1 cellular context compared by ENCODE assay signal in the genomic region with DNA sequence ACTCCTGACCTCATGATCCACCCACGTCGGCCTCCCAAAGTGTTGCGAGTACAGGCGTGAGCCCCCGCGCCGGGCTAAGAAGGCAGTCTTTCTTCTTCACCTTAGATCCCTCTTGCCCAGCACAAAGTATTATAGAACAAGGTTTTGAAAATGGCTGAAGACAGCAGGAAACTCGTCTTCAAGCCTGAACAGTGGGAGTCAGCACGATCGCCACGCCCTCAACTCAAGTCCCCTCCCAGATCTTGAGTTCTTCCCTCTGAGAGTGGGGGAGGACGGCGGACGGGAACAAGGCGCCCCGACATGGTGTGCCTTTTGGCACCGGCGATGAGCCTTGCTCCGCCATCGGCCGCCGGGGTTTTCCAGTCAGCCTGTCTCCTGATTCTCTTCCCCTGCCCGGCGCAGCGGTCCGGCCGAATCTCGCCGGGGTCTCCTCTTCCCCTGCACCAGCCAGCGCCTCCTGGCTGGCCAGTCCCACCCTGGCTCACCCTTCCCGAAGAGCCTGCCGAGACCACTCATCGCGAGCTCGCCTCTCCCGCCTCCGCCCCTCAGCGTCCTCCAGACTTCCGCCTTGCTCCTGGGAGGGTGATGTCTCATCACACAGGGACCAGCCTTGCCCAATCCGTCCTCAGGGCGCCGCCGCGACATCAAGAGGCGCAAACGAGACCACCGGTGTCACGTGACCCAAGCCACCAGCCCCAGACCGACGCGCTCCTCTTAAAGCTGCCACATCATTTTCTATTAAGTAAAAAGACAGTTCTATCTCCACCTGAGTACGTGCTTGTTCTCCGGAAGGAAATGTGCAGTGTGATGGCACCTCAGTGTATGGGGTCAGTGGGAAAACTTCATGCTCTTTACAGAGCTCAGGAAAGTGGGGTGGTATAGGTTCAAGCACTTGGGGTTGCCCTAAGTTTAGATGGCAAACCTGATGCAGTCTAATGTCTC.
TF ChIP-seq lines count a peak whose summit lies in the region.

A gene with protein sequence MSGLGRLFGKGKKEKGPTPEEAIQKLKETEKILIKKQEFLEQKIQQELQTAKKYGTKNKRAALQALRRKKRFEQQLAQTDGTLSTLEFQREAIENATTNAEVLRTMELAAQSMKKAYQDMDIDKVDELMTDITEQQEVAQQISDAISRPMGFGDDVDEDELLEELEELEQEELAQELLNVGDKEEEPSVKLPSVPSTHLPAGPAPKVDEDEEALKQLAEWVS (minus strand): TSS at position 565 of the 942 bp plus-strand sequence. CDS start 49 bp downstream, at position 516.

TF ChIP-seq in HepG2, 621 proteins besides CTCF, POLR2A, EP300 and RAD21 (continued from another document and continues in another):
- TF ChIP-seq, protein P1, sequence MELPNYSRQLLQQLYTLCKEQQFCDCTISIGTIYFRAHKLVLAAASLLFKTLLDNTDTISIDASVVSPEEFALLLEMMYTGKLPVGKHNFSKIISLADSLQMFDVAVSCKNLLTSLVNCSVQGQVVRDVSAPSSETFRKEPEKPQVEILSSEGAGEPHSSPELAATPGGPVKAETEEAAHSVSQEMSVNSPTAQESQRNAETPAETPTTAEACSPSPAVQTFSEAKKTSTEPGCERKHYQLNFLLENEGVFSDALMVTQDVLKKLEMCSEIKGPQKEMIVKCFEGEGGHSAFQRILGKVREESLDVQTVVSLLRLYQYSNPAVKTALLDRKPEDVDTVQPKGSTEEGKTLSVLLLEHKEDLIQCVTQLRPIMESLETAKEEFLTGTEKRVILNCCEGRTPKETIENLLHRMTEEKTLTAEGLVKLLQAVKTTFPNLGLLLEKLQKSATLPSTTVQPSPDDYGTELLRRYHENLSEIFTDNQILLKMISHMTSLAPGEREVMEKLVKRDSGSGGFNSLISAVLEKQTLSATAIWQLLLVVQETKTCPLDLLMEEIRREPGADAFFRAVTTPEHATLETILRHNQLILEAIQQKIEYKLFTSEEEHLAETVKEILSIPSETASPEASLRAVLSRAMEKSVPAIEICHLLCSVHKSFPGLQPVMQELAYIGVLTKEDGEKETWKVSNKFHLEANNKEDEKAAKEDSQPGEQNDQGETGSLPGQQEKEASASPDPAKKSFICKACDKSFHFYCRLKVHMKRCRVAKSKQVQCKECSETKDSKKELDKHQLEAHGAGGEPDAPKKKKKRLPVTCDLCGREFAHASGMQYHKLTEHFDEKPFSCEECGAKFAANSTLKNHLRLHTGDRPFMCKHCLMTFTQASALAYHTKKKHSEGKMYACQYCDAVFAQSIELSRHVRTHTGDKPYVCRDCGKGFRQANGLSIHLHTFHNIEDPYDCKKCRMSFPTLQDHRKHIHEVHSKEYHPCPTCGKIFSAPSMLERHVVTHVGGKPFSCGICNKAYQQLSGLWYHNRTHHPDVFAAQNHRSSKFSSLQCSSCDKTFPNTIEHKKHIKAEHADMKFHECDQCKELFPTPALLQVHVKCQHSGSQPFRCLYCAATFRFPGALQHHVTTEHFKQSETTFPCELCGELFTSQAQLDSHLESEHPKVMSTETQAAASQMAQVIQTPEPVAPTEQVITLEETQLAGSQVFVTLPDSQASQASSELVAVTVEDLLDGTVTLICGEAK (IDR thresholded peaks at IDR 0.05) = no peak
- TF ChIP-seq, protein P1 (CRISPR knock-in tag; IDR thresholded peaks at IDR 0.05) = peak; percentile 82
- TF ChIP-seq XBP1 (CRISPR knock-in tag; IDR thresholded peaks at IDR 0.05) (peak; percentile 44; the same call in 1 of the 2 replicates), SRSF9 (IDR thresholded peaks at IDR 0.05; ENCODE audit: borderline replicate concordance, insufficient read depth, low read depth, low read length, poor library complexity, severe bottlenecking) (no peak), ZNF496 (CRISPR knock-in tag; IDR thresholded peaks at IDR 0.05; ENCODE audit: insufficient replicate concordance) (no peak), SMC3 (IDR thresholded peaks at IDR 0.05; ENCODE audit: low read length) (peak; percentile 4; the same call in 1 of the 2 replicates), TCF12 (IDR thresholded peaks at IDR 0.05) (no peak), TCF12 (CRISPR knock-in tag; IDR thresholded peaks at IDR 0.05) (peak; percentile 72; the same call in 1 of the 2 replicates), REXO4 (CRISPR knock-in tag; IDR thresholded peaks at IDR 0.05; ENCODE audit: borderline replicate concordance) (no peak), TGIF2 (CRISPR knock-in tag; IDR thresholded peaks at IDR 0.05) (peak; percentile 47), MYC (CRISPR knock-in tag; IDR thresholded peaks at IDR 0.05; ENCODE audit: borderline replicate concordance) (peak; percentile 99), ZNF660 (CRISPR knock-in tag; IDR thresholded peaks at IDR 0.05; ENCODE audit: borderline replicate concordance, low read depth) (peak; percentile 69; the same call in 1 of the 2 replicates), ZNF253 (CRISPR knock-in tag; IDR thresholded peaks at IDR 0.05; ENCODE audit: borderline replicate concordance) (peak; percentile 67; the same call in 1 of the 2 replicates), KLF16 (CRISPR knock-in tag; IDR thresholded peaks at IDR 0.05) (peak; percentile 81 to 93), NKX3-1 (CRISPR knock-in tag; IDR thresholded peaks at IDR 0.05) (peak; percentile 84)
- TF ChIP-seq, protein P2, sequence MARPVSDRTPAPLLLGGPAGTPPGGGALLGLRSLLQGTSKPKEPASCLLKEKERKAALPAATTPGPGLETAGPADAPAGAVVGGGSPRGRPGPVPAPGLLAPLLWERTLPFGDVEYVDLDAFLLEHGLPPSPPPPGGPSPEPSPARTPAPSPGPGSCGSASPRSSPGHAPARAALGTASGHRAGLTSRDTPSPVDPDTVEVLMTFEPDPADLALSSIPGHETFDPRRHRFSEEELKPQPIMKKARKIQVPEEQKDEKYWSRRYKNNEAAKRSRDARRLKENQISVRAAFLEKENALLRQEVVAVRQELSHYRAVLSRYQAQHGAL (CRISPR knock-in tag; IDR thresholded peaks at IDR 0.05; ENCODE audit: not compliant biosample characterization) = no peak
- TF ChIP-seq, protein P3, sequence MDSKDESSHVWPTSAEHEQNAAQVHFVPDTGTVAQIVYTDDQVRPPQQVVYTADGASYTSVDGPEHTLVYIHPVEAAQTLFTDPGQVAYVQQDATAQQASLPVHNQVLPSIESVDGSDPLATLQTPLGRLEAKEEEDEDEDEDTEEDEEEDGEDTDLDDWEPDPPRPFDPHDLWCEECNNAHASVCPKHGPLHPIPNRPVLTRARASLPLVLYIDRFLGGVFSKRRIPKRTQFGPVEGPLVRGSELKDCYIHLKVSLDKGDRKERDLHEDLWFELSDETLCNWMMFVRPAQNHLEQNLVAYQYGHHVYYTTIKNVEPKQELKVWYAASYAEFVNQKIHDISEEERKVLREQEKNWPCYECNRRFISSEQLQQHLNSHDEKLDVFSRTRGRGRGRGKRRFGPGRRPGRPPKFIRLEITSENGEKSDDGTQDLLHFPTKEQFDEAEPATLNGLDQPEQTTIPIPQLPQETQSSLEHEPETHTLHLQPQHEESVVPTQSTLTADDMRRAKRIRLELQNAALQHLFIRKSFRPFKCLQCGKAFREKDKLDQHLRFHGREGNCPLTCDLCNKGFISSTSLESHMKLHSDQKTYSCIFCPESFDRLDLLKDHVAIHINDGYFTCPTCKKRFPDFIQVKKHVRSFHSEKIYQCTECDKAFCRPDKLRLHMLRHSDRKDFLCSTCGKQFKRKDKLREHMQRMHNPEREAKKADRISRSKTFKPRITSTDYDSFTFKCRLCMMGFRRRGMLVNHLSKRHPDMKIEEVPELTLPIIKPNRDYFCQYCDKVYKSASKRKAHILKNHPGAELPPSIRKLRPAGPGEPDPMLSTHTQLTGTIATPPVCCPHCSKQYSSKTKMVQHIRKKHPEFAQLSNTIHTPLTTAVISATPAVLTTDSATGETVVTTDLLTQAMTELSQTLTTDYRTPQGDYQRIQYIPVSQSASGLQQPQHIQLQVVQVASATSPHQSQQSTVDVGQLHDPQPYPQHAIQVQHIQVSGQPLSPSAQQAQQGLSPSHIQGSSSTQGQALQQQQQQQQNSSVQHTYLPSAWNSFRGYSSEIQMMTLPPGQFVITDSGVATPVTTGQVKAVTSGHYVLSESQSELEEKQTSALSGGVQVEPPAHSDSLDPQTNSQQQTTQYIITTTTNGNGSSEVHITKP (CRISPR knock-in tag; IDR thresholded peaks at IDR 0.05; ENCODE audit: low read depth) = peak; percentile 96
- TF ChIP-seq, protein P4, sequence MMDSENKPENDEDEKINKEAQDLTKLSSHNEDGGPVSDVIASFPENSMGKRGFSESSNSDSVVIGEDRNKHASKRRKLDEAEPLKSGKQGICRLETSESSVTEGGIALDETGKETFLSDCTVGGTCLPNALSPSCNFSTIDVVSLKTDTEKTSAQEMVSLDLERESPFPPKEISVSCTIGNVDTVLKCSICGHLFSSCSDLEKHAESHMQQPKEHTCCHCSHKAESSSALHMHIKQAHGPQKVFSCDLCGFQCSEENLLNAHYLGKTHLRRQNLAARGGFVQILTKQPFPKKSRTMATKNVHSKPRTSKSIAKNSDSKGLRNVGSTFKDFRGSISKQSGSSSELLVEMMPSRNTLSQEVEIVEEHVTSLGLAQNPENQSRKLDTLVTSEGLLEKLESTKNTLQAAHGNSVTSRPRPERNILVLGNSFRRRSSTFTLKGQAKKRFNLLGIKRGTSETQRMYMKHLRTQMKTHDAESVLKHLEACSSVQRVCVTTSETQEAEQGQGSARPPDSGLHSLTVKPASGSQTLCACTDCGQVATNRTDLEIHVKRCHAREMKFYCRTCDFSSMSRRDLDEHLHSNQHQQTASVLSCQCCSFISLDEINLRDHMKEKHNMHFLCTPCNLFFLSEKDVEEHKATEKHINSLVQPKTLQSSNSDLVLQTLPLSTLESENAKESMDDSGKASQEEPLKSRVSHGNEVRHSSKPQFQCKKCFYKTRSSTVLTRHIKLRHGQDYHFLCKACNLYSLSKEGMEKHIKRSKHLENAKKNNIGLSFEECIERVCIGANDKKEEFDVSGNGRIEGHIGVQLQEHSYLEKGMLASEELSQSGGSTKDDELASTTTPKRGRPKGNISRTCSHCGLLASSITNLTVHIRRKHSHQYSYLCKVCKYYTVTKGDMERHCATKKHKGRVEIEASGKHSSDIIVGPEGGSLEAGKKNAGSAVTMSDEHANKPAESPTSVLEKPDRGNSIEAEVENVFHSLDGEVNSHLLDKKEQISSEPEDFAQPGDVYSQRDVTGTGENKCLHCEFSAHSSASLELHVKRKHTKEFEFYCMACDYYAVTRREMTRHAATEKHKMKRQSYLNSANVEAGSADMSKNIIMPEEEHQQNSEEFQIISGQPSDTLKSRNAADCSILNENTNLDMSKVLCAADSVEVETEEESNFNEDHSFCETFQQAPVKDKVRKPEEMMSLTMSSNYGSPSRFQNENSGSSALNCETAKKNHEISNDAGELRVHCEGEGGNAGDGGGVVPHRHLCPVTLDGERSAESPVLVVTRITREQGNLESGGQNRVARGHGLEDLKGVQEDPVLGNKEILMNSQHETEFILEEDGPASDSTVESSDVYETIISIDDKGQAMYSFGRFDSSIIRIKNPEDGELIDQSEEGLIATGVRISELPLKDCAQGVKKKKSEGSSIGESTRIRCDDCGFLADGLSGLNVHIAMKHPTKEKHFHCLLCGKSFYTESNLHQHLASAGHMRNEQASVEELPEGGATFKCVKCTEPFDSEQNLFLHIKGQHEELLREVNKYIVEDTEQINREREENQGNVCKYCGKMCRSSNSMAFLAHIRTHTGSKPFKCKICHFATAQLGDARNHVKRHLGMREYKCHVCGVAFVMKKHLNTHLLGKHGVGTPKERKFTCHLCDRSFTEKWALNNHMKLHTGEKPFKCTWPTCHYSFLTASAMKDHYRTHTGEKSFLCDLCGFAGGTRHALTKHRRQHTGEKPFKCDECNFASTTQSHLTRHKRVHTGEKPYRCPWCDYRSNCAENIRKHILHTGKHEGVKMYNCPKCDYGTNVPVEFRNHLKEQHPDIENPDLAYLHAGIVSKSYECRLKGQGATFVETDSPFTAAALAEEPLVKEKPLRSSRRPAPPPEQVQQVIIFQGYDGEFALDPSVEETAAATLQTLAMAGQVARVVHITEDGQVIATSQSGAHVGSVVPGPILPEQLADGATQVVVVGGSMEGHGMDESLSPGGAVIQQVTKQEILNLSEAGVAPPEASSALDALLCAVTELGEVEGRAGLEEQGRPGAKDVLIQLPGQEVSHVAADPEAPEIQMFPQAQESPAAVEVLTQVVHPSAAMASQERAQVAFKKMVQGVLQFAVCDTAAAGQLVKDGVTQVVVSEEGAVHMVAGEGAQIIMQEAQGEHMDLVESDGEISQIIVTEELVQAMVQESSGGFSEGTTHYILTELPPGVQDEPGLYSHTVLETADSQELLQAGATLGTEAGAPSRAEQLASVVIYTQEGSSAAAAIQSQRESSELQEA (CRISPR knock-in tag; IDR thresholded peaks at IDR 0.05; ENCODE audit: not compliant biosample characterization) = peak; percentile 98
- TF ChIP-seq, protein P5, sequence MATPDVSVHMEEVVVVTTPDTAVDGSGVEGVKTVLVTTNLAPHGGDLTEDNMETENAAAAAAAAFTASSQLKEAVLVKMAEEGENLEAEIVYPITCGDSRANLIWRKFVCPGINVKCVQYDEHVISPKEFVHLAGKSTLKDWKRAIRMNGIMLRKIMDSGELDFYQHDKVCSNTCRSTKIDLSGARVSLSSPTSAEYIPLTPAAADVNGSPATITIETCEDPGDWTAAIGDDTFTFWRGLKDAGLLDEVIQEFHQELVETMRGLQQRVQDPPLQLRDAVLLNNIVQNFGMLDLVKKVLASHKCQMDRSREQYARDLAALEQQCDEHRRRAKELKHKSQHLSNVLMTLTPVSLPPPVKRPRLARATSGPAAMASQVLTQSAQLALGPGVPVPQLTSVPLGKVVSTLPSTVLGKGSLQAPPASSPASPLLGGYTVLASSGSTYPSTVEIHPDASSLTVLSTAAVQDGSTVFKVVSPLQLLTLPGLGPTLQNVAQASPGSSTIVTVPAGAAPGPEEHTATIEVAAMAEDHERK (CRISPR knock-in tag; IDR thresholded peaks at IDR 0.05; ENCODE audit: low read depth) = peak; percentile 61
